ENCODE assay signal across 8 cellular contexts in genomic region chr1:160285506-160285905, GRCh38. TPM values are rescaled to one million over a fixed set of nuclear protein-coding genes. Genes with fewer than 3 reads are reported as not detected.
DNase-seq lines count a peak whose midpoint lies in the region; ATAC-seq, FAIRE-seq and TF ChIP-seq lines count a peak whose summit lies in the region.

No MANE protein-coding gene starts in this region.

- intact Hi-C loops in activated CD4-positive, alpha-beta T cell treated with anti-CD3 and anti-CD28 coated beads for 36 hours (cut with DNase I, micrococcal nuclease): loop anchor here (1.0 to 2.0 kb wide), 7 partner anchors 22 to 254 kb away; partner anchors contain the start of genes COPA (in 2 of the 2), NCSTN (in 2 of the 2), PEA15 (in 2 of the 2) and DCAF8 (in 1 of the 2)
- intact Hi-C loops in activated CD8-positive, alpha-beta T cell treated with anti-CD3 and anti-CD28 coated beads for 36 hours (cut with micrococcal nuclease): no loop called here

- H3K36me3 Mint-ChIP-seq in activated CD4-positive, alpha-beta T cell treated with anti-CD3 and anti-CD28 coated beads for 36 hours (ENCODE audit: low read depth): peaks cover 32% of the 10 kb centered on the region
- peaks cover 32% of the 10 kb centered on the region for H3K36me3 Mint-ChIP-seq in activated CD8-positive, alpha-beta T cell treated with anti-CD3 and anti-CD28 coated beads for 36 hours (ENCODE audit: low read depth)

- CTCF ChIA-PET in activated CD4-positive, alpha-beta T cell treated with anti-CD3 and anti-CD28 coated beads for 36 hours (lab: Charles Lee): interaction anchor here (0.6 to 2.4 kb wide), 14 partner anchors 9 to 238 kb away, joined by 3 to 11 read pairs (median 3); partner anchors contain the start of genes DCAF8 and IGSF8
- CTCF ChIA-PET in activated CD8-positive, alpha-beta T cell treated with anti-CD3 and anti-CD28 coated beads for 36 hours (lab: Charles Lee): interaction anchor here (0.8 to 2.7 kb wide), 4 partner anchors 25 to 184 kb away, joined by 3 to 12 read pairs (median 8); no protein-coding TSS in a partner anchor

- TF ChIP-seq CTCF in activated CD8-positive, alpha-beta T cell treated with anti-CD3 and anti-CD28 coated beads for 36 hours (IDR thresholded peaks at IDR 0.05): no peak

- peak overlapping the region; percentile 86 for H3K4me3 Mint-ChIP-seq in activated CD4-positive, alpha-beta T cell treated with anti-CD3 and anti-CD28 coated beads for 36 hours
- peak overlapping the region; percentile 94 for H3K4me3 Mint-ChIP-seq in activated CD8-positive, alpha-beta T cell treated with anti-CD3 and anti-CD28 coated beads for 36 hours
- peak overlapping the region; percentile 98 to 99 for H3K4me3 Mint-ChIP-seq in stimulated activated naive CD8-positive, alpha-beta T cell treated with anti-CD3 and anti-CD28 coated beads, Interleukin-15, amount 100 ng/mL, for 72 hours

- H3K4me3 ChIP-seq in iPS-18c (ENCODE audit: insufficient read depth, low read depth, low read length): peak overlapping the region; percentile 83; the same call in 1 of the 2 replicates

- FAIRE-seq in urothelium cell line (lab: Jason Lieb, UNC): no peak

- no peaks in the 10 kb centered on the region for H3K9me3 Mint-ChIP-seq in activated CD4-positive, alpha-beta T cell treated with anti-CD3 and anti-CD28 coated beads for 36 hours (ENCODE audit: low read depth)
- no peaks in the 10 kb centered on the region for H3K9me3 Mint-ChIP-seq in activated CD8-positive, alpha-beta T cell treated with anti-CD3 and anti-CD28 coated beads for 36 hours
- no peaks in the 10 kb centered on the region for H3K9me3 Mint-ChIP-seq in stimulated activated naive CD8-positive, alpha-beta T cell treated with anti-CD3 and anti-CD28 coated beads, Interleukin-15, amount 100 ng/mL, for 72 hours

- no peak overlapping the region for H3K27ac Mint-ChIP-seq in activated CD4-positive, alpha-beta T cell treated with anti-CD3 and anti-CD28 coated beads for 36 hours
- H3K27ac Mint-ChIP-seq in activated CD8-positive, alpha-beta T cell treated with anti-CD3 and anti-CD28 coated beads for 36 hours: no peak overlapping the region
- no peak overlapping the region for H3K27ac Mint-ChIP-seq in stimulated activated naive CD8-positive, alpha-beta T cell treated with anti-CD3 and anti-CD28 coated beads, Interleukin-15, amount 100 ng/mL, for 72 hours

- POLR2A ChIA-PET in activated CD4-positive, alpha-beta T cell treated with anti-CD3 and anti-CD28 coated beads for 36 hours (lab: Charles Lee): interaction anchor here (0.6 to 2.3 kb wide), 4 partner anchors 18 to 187 kb away, joined by 3 to 15 read pairs (median 3); partner anchors contain the start of genes DCAF8 and IGSF8
- POLR2A ChIA-PET in activated CD8-positive, alpha-beta T cell treated with anti-CD3 and anti-CD28 coated beads for 36 hours (lab: Charles Lee): interaction anchor here (0.7 to 3.0 kb wide), 13 partner anchors 11 to 184 kb away, joined by 3 to 41 read pairs (median 4); partner anchors contain the start of gene DCAF8

- no peaks in the 10 kb centered on the region for H3K27me3 Mint-ChIP-seq in activated CD4-positive, alpha-beta T cell treated with anti-CD3 and anti-CD28 coated beads for 36 hours
- no peaks in the 10 kb centered on the region for H3K27me3 Mint-ChIP-seq in activated CD8-positive, alpha-beta T cell treated with anti-CD3 and anti-CD28 coated beads for 36 hours
- H3K27me3 Mint-ChIP-seq in stimulated activated naive CD8-positive, alpha-beta T cell treated with anti-CD3 and anti-CD28 coated beads, Interleukin-15, amount 100 ng/mL, for 72 hours: no peaks in the 10 kb centered on the region

- H3K9me3 ChIP-seq in iPS-18c (ENCODE audit: control insufficient read depth, insufficient read depth, low read length): no peaks in the 10 kb centered on the region

- no peak for ATAC-seq in activated CD4-positive, alpha-beta T cell treated with anti-CD3 and anti-CD28 coated beads for 36 hours
- no peak for ATAC-seq in activated CD8-positive, alpha-beta T cell treated with anti-CD3 and anti-CD28 coated beads for 36 hours
- ATAC-seq in stimulated activated naive CD8-positive, alpha-beta T cell treated with anti-CD3 and anti-CD28 coated beads, Interleukin-15, amount 100 ng/mL, for 72 hours: no peak
- no peak for ATAC-seq in HG03280 (IDR thresholded peaks at IDR 0.05; ENCODE audit: unreplicated experiment)

- H3K4me1 Mint-ChIP-seq in activated CD4-positive, alpha-beta T cell treated with anti-CD3 and anti-CD28 coated beads for 36 hours: peaks cover 18% of the 10 kb centered on the region
- peaks cover 20% of the 10 kb centered on the region for H3K4me1 Mint-ChIP-seq in activated CD8-positive, alpha-beta T cell treated with anti-CD3 and anti-CD28 coated beads for 36 hours (ENCODE audit: low read depth)
- H3K4me1 Mint-ChIP-seq in stimulated activated naive CD8-positive, alpha-beta T cell treated with anti-CD3 and anti-CD28 coated beads, Interleukin-15, amount 100 ng/mL, for 72 hours: peaks cover 27% of the 10 kb centered on the region

- DNase-seq in activated CD4-positive, alpha-beta T cell treated with anti-CD3 and anti-CD28 coated beads for 36 hours: no peak
- no peak for DNase-seq in activated CD4-positive, alpha-beta T cell treated with anti-CD3 and anti-CD28 coated beads, Interleukin-2, amount 50 U/mL, for 4 hours
- no peak for DNase-seq in activated CD8-positive, alpha-beta T cell treated with anti-CD3 and anti-CD28 coated beads for 36 hours
- no peak for DNase-seq in stimulated activated naive CD8-positive, alpha-beta T cell treated with anti-CD3 and anti-CD28 coated beads, Interleukin-15, amount 100 ng/mL, for 72 hours
- DNase-seq in urothelium cell line (ENCODE audit: low spot score): no peak
- DNase-seq in SKM-1 (lab: John Stamatoyannopoulos, UW; ENCODE audit: unreplicated experiment): no peak

RNA-seq across cellular contexts. Expression of gene PEX19, which starts 0.6 kb away (rescaled TPM):
- total RNA-seq in activated CD4-positive, alpha-beta T cell treated with anti-CD3 and anti-CD28 coated beads for 36 hours: 10 to 100 TPM; 49.2 to 55.8 TPM
- 10 to 100 TPM; 52.9 to 56.9 TPM for total RNA-seq in activated CD8-positive, alpha-beta T cell treated with anti-CD3 and anti-CD28 coated beads for 36 hours

RNA-seq across cellular contexts. Expression of gene DCAF8, which starts 23.2 kb away (rescaled TPM):
- total RNA-seq in activated CD4-positive, alpha-beta T cell treated with anti-CD3 and anti-CD28 coated beads for 36 hours: 100 to 1,000 TPM; 116 to 135 TPM
- 100 to 1,000 TPM; 116 TPM for total RNA-seq in activated CD8-positive, alpha-beta T cell treated with anti-CD3 and anti-CD28 coated beads for 36 hours

RNA-seq across cellular contexts. Expression of gene COPA, which starts 57.5 kb away (rescaled TPM):
- total RNA-seq in activated CD4-positive, alpha-beta T cell treated with anti-CD3 and anti-CD28 coated beads for 36 hours: 100 to 1,000 TPM; 125 to 148 TPM
- 100 to 1,000 TPM; 117 to 118 TPM for total RNA-seq in activated CD8-positive, alpha-beta T cell treated with anti-CD3 and anti-CD28 coated beads for 36 hours

RNA-seq across cellular contexts. Expression of gene NCSTN, which starts 57.7 kb away (rescaled TPM):
- total RNA-seq in activated CD4-positive, alpha-beta T cell treated with anti-CD3 and anti-CD28 coated beads for 36 hours: 10 to 100 TPM; 47.0 to 51.5 TPM
- total RNA-seq in activated CD8-positive, alpha-beta T cell treated with anti-CD3 and anti-CD28 coated beads for 36 hours: 10 to 100 TPM; 36.6 to 38.0 TPM
